In the genomic region with DNA sequence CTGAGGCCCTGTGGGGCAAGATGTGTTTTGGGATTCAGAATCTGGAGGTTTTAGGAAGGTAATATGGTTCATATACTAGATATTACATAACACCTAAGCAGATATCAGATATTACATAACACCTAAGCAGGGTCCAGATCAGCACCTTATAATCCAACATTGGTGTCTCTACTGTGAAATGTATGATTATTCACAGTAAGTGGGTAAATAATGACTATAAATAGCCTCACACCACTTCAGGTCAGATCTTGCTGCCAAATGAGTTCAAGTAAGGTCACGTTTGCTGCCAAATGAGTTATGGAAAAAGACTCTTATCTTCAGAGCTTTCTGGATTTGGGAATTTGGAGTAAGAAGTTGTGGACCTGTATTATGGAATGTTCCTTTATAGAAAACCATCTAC, we compare ENCODE assay signal across 28 cellular contexts. TPM values are rescaled to one million over a fixed set of nuclear protein-coding genes. Genes with fewer than 3 reads are reported as not detected.
"Had no signal": no experiment of that assay in that cellular context is flagged by ENCODE, and none has a peak within 500 bp of the region (broad histone marks: within the 10 kb centered on the region; RNA-seq: fewer than 3 reads in every experiment).

No MANE protein-coding gene starts in this region.

- H3K4me3 Mint-ChIP-seq: activated CD4-positive, alpha-beta T cell treated with anti-CD3 and anti-CD28 coated beads, Interleukin-2, amount 10 ng/mL, durations not matched to agents 24 days and 14 days; activated CD8-positive, alpha-beta memory T cell treated with anti-CD3 and anti-CD28 coated beads, Interleukin-2, amount 10 ng/mL, durations not matched to agents 7 days and 5 days; activated CD8-positive, alpha-beta T cell treated with anti-CD3 and anti-CD28 coated beads for 36 hours; activated naive CD8-positive, alpha-beta T cell treated with anti-CD3 and anti-CD28 coated beads, Interleukin-2, amount 50 U/mL, for 24 hours; activated T-helper 1 cell treated with anti-CD3 and anti-CD28 coated beads, Interleukin-12 subunit alpha, Interleukin-12 subunit beta, Interleukin-2, Interleukin-4 antibody, amounts not matched to agents 30 ng/mL and 10 ng/mL and 1 ng/mL, durations not matched to agents 14 hours and 24 hours and 36 hours; memory B cell; neural crest cell; T-helper 2 cell treated with Interferon-gamma antibody and Interleukin-4, amounts not matched to agents 5 μg/mL and 100 μg/mL, for 36 hours; type B pancreatic cell had no signal

- H3K27ac Mint-ChIP-seq: activated CD4-positive, alpha-beta T cell treated with anti-CD3 and anti-CD28 coated beads, Interleukin-2, amount 10 ng/mL, durations not matched to agents 24 days and 14 days; activated CD8-positive, alpha-beta memory T cell treated with anti-CD3 and anti-CD28 coated beads, Interleukin-2, amount 10 ng/mL, durations not matched to agents 7 days and 5 days; activated CD8-positive, alpha-beta T cell treated with anti-CD3 and anti-CD28 coated beads for 36 hours; activated naive CD8-positive, alpha-beta T cell treated with anti-CD3 and anti-CD28 coated beads, Interleukin-2, amount 50 U/mL, for 24 hours; activated T-helper 1 cell treated with anti-CD3 and anti-CD28 coated beads, Interleukin-12 subunit alpha, Interleukin-12 subunit beta, Interleukin-2, Interleukin-4 antibody, amounts not matched to agents 30 ng/mL and 10 ng/mL and 1 ng/mL, durations not matched to agents 14 hours and 24 hours and 36 hours; memory B cell; T-helper 2 cell treated with Interferon-gamma antibody and Interleukin-4, amounts not matched to agents 5 μg/mL and 100 μg/mL, for 36 hours; type B pancreatic cell had no signal

- DNase-seq: activated CD4-positive, alpha-beta T cell treated with anti-CD3 and anti-CD28 coated beads, Interleukin-2, amount 10 ng/mL, durations not matched to agents 24 days and 14 days; activated CD8-positive, alpha-beta memory T cell treated with anti-CD3 and anti-CD28 coated beads, Interleukin-2, amount 10 ng/mL, durations not matched to agents 7 days and 5 days; activated CD8-positive, alpha-beta T cell treated with anti-CD3 and anti-CD28 coated beads for 36 hours; activated gamma-delta T cell; activated naive CD4-positive, alpha-beta T cell treated with anti-CD3 and anti-CD28 coated beads, Interleukin-2, amount 50 U/mL, for 16 hours; activated naive CD8-positive, alpha-beta T cell treated with anti-CD3 and anti-CD28 coated beads, Interleukin-2, amount 50 U/mL, for 24 hours; activated T-cell treated with anti-CD3 and anti-CD28 coated beads for 4 hours; caudate nucleus; dermis blood vessel endothelial cell; effector CD8-positive, alpha-beta T cell; erythroblast; foreskin fibroblast; kidney glomerular epithelial cell; occipital lobe; posterior cingulate gyrus; stimulated activated CD4-positive, alpha-beta T cell treated with anti-CD3 and anti-CD28 coated beads, Interleukin-4, amount 100 ng/mL, for 1 hour; stimulated activated naive CD4-positive, alpha-beta T cell had no signal

- H3K27me3 Mint-ChIP-seq: memory B cell had no signal

- H3K4me3 ChIP-seq: smooth muscle cell, thoracic aorta had no signal

- H3K9me3 ChIP-seq: thoracic aorta had no signal

- H3K27ac ChIP-seq: thoracic aorta, VCaP had no signal

- ATAC-seq: activated CD4-positive, CD25-positive, alpha-beta regulatory T cell treated with anti-CD3 and anti-CD28 coated beads, Interleukin-2, amount 50 U/mL, for 24 hours; activated CD8-positive, alpha-beta memory T cell treated with anti-CD3 and anti-CD28 coated beads, Interleukin-2, amount 10 ng/mL, durations not matched to agents 7 days and 5 days; activated CD8-positive, alpha-beta T cell treated with anti-CD3 and anti-CD28 coated beads for 36 hours; activated naive CD8-positive, alpha-beta T cell treated with anti-CD3 and anti-CD28 coated beads, Interleukin-2, amount 50 U/mL, for 24 hours; sciatic nerve had no signal

- H3K36me3 ChIP-seq: thoracic aorta had no signal

- H3K36me3 Mint-ChIP-seq: activated CD8-positive, alpha-beta memory T cell treated with anti-CD3 and anti-CD28 coated beads, Interleukin-2, amount 10 ng/mL, durations not matched to agents 7 days and 5 days; memory B cell; type B pancreatic cell had no signal

RNA-seq across cellular contexts. Expression of a gene that starts 14.6 kb away (rescaled TPM):
- total RNA-seq: activated CD4-positive, alpha-beta T cell treated with anti-CD3 and anti-CD28 coated beads, Interleukin-2, amount 10 ng/mL, durations not matched to agents 24 days and 14 days; activated T-helper 1 cell treated with anti-CD3 and anti-CD28 coated beads, Interleukin-12 subunit alpha, Interleukin-12 subunit beta, Interleukin-2, Interleukin-4 antibody, amounts not matched to agents 30 ng/mL and 10 ng/mL and 1 ng/mL, durations not matched to agents 14 hours and 24 hours and 36 hours; fibroblast of lung; smooth muscle cell had no signal
- polyA plus RNA-seq: fibroblast of lung, smooth muscle cell had no signal
